ENCODE assay signal across 13 cellular contexts in genomic region chr14:89422952-89423345, GRCh38. TPM values are rescaled to one million over a fixed set of nuclear protein-coding genes. Genes with fewer than 3 reads are reported as not detected.
DNase-seq lines count a peak whose midpoint lies in the region; ATAC-seq and TF ChIP-seq lines count a peak whose summit lies in the region.
"Had no signal": no experiment of that assay in that cellular context is flagged by ENCODE, and none has a peak within 500 bp of the region (broad histone marks: within the 10 kb centered on the region; RNA-seq: fewer than 3 reads in every experiment).

No MANE protein-coding gene starts in this region.

- peak in 1 of 2 donors; percentile 44 for DNase-seq in activated T-cell treated with anti-CD3 and anti-CD28 coated beads, Interleukin-2, amount 50 U/mL, for 72 hours
- no peak for DNase-seq in activated T-cell treated with anti-CD3 and anti-CD28 coated beads, Interleukin-2, amount 50 U/mL, for 1 hour
- no peak for DNase-seq in T-helper 2 cell treated with Interferon-gamma antibody and Interleukin-4, amounts not matched to agents 5 μg/mL and 100 μg/mL, for 36 hours (ENCODE audit: low spot score)
- DNase-seq in left colon (no peak), SJCRH30 (no peak), osteoblast (ENCODE audit: insufficient read length, low spot score, missing footprints) (no peak)
- DNase-seq in stimulated activated naive B cell treated with anti-CD40 and anti-IgM and Interleukin-4, amounts not matched to agents 10 μg/mL and 1 μg/mL and 100 μg/mL, for 72 hours = no peak
- DNase-seq in CD8-positive, alpha-beta memory T cell = no peak
- DNase-seq: activated CD4-positive, alpha-beta T cell treated with anti-CD3 and anti-CD28 coated beads, Interleukin-2, amount 50 U/mL, for 4 hours; naive B cell; retina; stimulated activated CD4-positive, alpha-beta T cell treated with anti-CD3 and anti-CD28 coated beads, Interleukin-4, amount 100 ng/mL, for 4 hours had no signal

- H3K9me3 Mint-ChIP-seq in activated T-cell treated with anti-CD3 and anti-CD28 coated beads, Interleukin-2, amount 50 U/mL, for 72 hours = no peaks in the 10 kb centered on the region
- no peaks in the 10 kb centered on the region for H3K9me3 Mint-ChIP-seq in T-helper 2 cell treated with Interferon-gamma antibody and Interleukin-4, amounts not matched to agents 5 μg/mL and 100 μg/mL, for 36 hours
- no peaks in the 10 kb centered on the region for H3K9me3 Mint-ChIP-seq in stimulated activated naive B cell treated with anti-CD40 and anti-IgM and Interleukin-4, amounts not matched to agents 10 μg/mL and 1 μg/mL and 100 μg/mL, for 72 hours
- H3K9me3 Mint-ChIP-seq in CD8-positive, alpha-beta memory T cell = no peaks in the 10 kb centered on the region
- H3K9me3 Mint-ChIP-seq: naive B cell; stimulated activated memory B cell treated with anti-CD40 and anti-IgM and Interleukin-4, amounts not matched to agents 10 μg/mL and 1 μg/mL and 100 μg/mL, for 72 hours had no signal

- peak overlapping the region; percentile 72 for H3K27ac Mint-ChIP-seq in activated T-cell treated with anti-CD3 and anti-CD28 coated beads, Interleukin-2, amount 50 U/mL, for 72 hours
- H3K27ac Mint-ChIP-seq in T-helper 2 cell treated with Interferon-gamma antibody and Interleukin-4, amounts not matched to agents 5 μg/mL and 100 μg/mL, for 36 hours = peak overlapping the region; percentile 1
- peak overlapping the region; percentile 56 for H3K27ac Mint-ChIP-seq in stimulated activated naive B cell treated with anti-CD40 and anti-IgM and Interleukin-4, amounts not matched to agents 10 μg/mL and 1 μg/mL and 100 μg/mL, for 72 hours
- H3K27ac Mint-ChIP-seq in CD8-positive, alpha-beta memory T cell = peak overlapping the region in 3 of 8 donors; percentile 11 to 58 (median 42)
- H3K27ac Mint-ChIP-seq: stimulated activated memory B cell treated with anti-CD40 and anti-IgM and Interleukin-4, amounts not matched to agents 10 μg/mL and 1 μg/mL and 100 μg/mL, for 72 hours had no signal

- no peaks in the 10 kb centered on the region for H3K27me3 ChIP-seq in CD8-positive, alpha-beta memory T cell (ENCODE audit: insufficient read depth, low read length, poor library complexity, severe bottlenecking)
- no peaks in the 10 kb centered on the region for H3K27me3 ChIP-seq in SJCRH30
- peaks cover 18% of the 10 kb centered on the region for H3K27me3 ChIP-seq in osteoblast (ENCODE audit: insufficient read depth, low read length)

- intact Hi-C loops in left colon (cut with DNase I, micrococcal nuclease) = loop anchor here in 1 of 2 donors (10.0 kb wide), 1 partner anchor 192 kb away; no protein-coding TSS in a partner anchor

- peak in 1 of 2 donors; percentile 39 for ATAC-seq in activated T-cell treated with anti-CD3 and anti-CD28 coated beads, Interleukin-2, amount 50 U/mL, for 72 hours (replicated peaks in 1 of 2)
- peak; percentile 41 for ATAC-seq in left colon
- no peak for ATAC-seq in stimulated activated naive B cell treated with anti-CD40 and anti-IgM and Interleukin-4, amounts not matched to agents 10 μg/mL and 1 μg/mL and 100 μg/mL, for 72 hours (replicated peaks)
- ATAC-seq: stimulated activated memory B cell treated with anti-CD40 and anti-IgM and Interleukin-4, amounts not matched to agents 10 μg/mL and 1 μg/mL and 100 μg/mL, for 72 hours had no signal

- peaks cover 91% of the 10 kb centered on the region for H3K4me1 Mint-ChIP-seq in activated T-cell treated with anti-CD3 and anti-CD28 coated beads, Interleukin-2, amount 50 U/mL, for 72 hours (ENCODE audit: low read depth)
- peaks cover 71% of the 10 kb centered on the region for H3K4me1 Mint-ChIP-seq in T-helper 2 cell treated with Interferon-gamma antibody and Interleukin-4, amounts not matched to agents 5 μg/mL and 100 μg/mL, for 36 hours (ENCODE audit: low read depth)
- H3K4me1 Mint-ChIP-seq in stimulated activated naive B cell treated with anti-CD40 and anti-IgM and Interleukin-4, amounts not matched to agents 10 μg/mL and 1 μg/mL and 100 μg/mL, for 72 hours = peaks cover 19 to 70% of the 10 kb centered on the region in 2 donors
- peaks cover 48 to 73% (median 62%) of the 10 kb centered on the region in 3 donors for H3K4me1 Mint-ChIP-seq in CD8-positive, alpha-beta memory T cell

- no peak overlapping the region for H2AFZ ChIP-seq in osteoblast (ENCODE audit: low read length)

- no peaks in the 10 kb centered on the region for H3K36me3 ChIP-seq in CD8-positive, alpha-beta memory T cell (ENCODE audit: insufficient read depth, low read length)
- no peaks in the 10 kb centered on the region for H3K36me3 ChIP-seq in SJCRH30
- no peaks in the 10 kb centered on the region for H3K36me3 ChIP-seq in osteoblast (ENCODE audit: insufficient read depth, low read length)

- peaks cover 0 to 3% of the 10 kb centered on the region in 2 donors for H3K36me3 Mint-ChIP-seq in activated T-cell treated with anti-CD3 and anti-CD28 coated beads, Interleukin-2, amount 50 U/mL, for 72 hours (ENCODE audit: insufficient read depth in 2 of 2)
- H3K36me3 Mint-ChIP-seq in T-helper 2 cell treated with Interferon-gamma antibody and Interleukin-4, amounts not matched to agents 5 μg/mL and 100 μg/mL, for 36 hours (ENCODE audit: low read depth) = peaks cover 20% of the 10 kb centered on the region
- peaks cover 14 to 23% of the 10 kb centered on the region in 2 donors for H3K36me3 Mint-ChIP-seq in stimulated activated naive B cell treated with anti-CD40 and anti-IgM and Interleukin-4, amounts not matched to agents 10 μg/mL and 1 μg/mL and 100 μg/mL, for 72 hours
- H3K36me3 Mint-ChIP-seq in CD8-positive, alpha-beta memory T cell = peaks cover 0 to 8% (median 0%) of the 10 kb centered on the region in 3 donors

- no peak overlapping the region for H3K27ac ChIP-seq in CD8-positive, alpha-beta memory T cell (ENCODE audit: low read depth, low read length)
- H3K27ac ChIP-seq in SJCRH30 (no peak overlapping the region), osteoblast (ENCODE audit: low read depth, low read length) (no peak overlapping the region)

- TF ChIP-seq CTCF in osteoblast (IDR thresholded peaks at IDR 0.05; ENCODE audit: extremely low read depth, low read depth, low read length) = no peak

- peak overlapping the region; percentile 63 to 77 for H3K4me3 Mint-ChIP-seq in activated T-cell treated with anti-CD3 and anti-CD28 coated beads, Interleukin-2, amount 50 U/mL, for 72 hours
- H3K4me3 Mint-ChIP-seq in T-helper 2 cell treated with Interferon-gamma antibody and Interleukin-4, amounts not matched to agents 5 μg/mL and 100 μg/mL, for 36 hours = peak overlapping the region; percentile 39
- no peak overlapping the region for H3K4me3 Mint-ChIP-seq in stimulated activated naive B cell treated with anti-CD40 and anti-IgM and Interleukin-4, amounts not matched to agents 10 μg/mL and 1 μg/mL and 100 μg/mL, for 72 hours
- H3K4me3 Mint-ChIP-seq in CD8-positive, alpha-beta memory T cell = no peak overlapping the region
- H3K4me3 Mint-ChIP-seq: stimulated activated memory B cell treated with anti-CD40 and anti-IgM and Interleukin-4, amounts not matched to agents 10 μg/mL and 1 μg/mL and 100 μg/mL, for 72 hours had no signal

- no peaks in the 10 kb centered on the region for H3K27me3 Mint-ChIP-seq in activated T-cell treated with anti-CD3 and anti-CD28 coated beads, Interleukin-2, amount 50 U/mL, for 72 hours (ENCODE audit: low read depth)
- H3K27me3 Mint-ChIP-seq in T-helper 2 cell treated with Interferon-gamma antibody and Interleukin-4, amounts not matched to agents 5 μg/mL and 100 μg/mL, for 36 hours (ENCODE audit: low read depth) = no peaks in the 10 kb centered on the region
- H3K27me3 Mint-ChIP-seq in stimulated activated naive B cell treated with anti-CD40 and anti-IgM and Interleukin-4, amounts not matched to agents 10 μg/mL and 1 μg/mL and 100 μg/mL, for 72 hours = no peaks in the 10 kb centered on the region
- no peaks in the 10 kb centered on the region for H3K27me3 Mint-ChIP-seq in CD8-positive, alpha-beta memory T cell
- H3K27me3 Mint-ChIP-seq: naive B cell; stimulated activated memory B cell treated with anti-CD40 and anti-IgM and Interleukin-4, amounts not matched to agents 10 μg/mL and 1 μg/mL and 100 μg/mL, for 72 hours had no signal

- POLR2A ChIA-PET in CD8-positive, alpha-beta memory T cell (lab: Charles Lee) = no interaction called here

- H4K20me1 ChIP-seq in osteoblast (ENCODE audit: insufficient read depth, low read length) = no peaks in the 10 kb centered on the region

- no peaks in the 10 kb centered on the region for H3K79me2 ChIP-seq in osteoblast (ENCODE audit: insufficient read depth, low read length)

- H3K4me3 ChIP-seq in CD8-positive, alpha-beta memory T cell (ENCODE audit: low read length) = no peak overlapping the region
- H3K4me3 ChIP-seq in SJCRH30 = no peak overlapping the region
- no peak overlapping the region for H3K4me3 ChIP-seq in osteoblast (ENCODE audit: insufficient read depth, low read length)

- CTCF ChIA-PET in CD8-positive, alpha-beta memory T cell (lab: Charles Lee) = no interaction called here

- H3K4me2 ChIP-seq in osteoblast (ENCODE audit: insufficient read depth, low read length) = no peak overlapping the region

- H3K4me1 ChIP-seq in CD8-positive, alpha-beta memory T cell (ENCODE audit: insufficient read depth, low read length) = peaks cover 27% of the 10 kb centered on the region
- peaks cover 17% of the 10 kb centered on the region for H3K4me1 ChIP-seq in SJCRH30
- H3K4me1 ChIP-seq in osteoblast (ENCODE audit: insufficient read depth, low read length) = peaks cover 19% of the 10 kb centered on the region

- no peaks in the 10 kb centered on the region for H3K9me3 ChIP-seq in CD8-positive, alpha-beta memory T cell (ENCODE audit: low read length)
- H3K9me3 ChIP-seq in SJCRH30 (replicated peaks) (no peaks in the 10 kb centered on the region), osteoblast (ENCODE audit: low read depth, low read length) (no peaks in the 10 kb centered on the region)

RNA-seq across cellular contexts. Expression of gene FOXN3, which starts 5.9 kb away (rescaled TPM):
- 100 to 1,000 TPM; 154 to 157 TPM for total RNA-seq in activated T-cell treated with anti-CD3 and anti-CD28 coated beads, Interleukin-2, amount 50 U/mL, for 72 hours
- total RNA-seq in left colon = 10 to 100 TPM; 77.0 to 78.3 TPM
- 10 to 100 TPM; 73.9 to 74.8 TPM for total RNA-seq in CD8-positive, alpha-beta memory T cell
- polyA plus RNA-seq in CD8-positive, alpha-beta memory T cell = 136 TPM
- 45.8 and 49.7 TPM in 2 replicates for total RNA-seq in SJCRH30 (2014; rRNA removed; shearing (Covaris generic))
- total RNA-seq in osteoblast = 44.5 and 49.9 TPM in 2 replicates

Comparison
In these comparisons a context has a peak if more than half of its experiments do, and no peak if none do; other contexts are left out.
1. H3K4me3 Mint-ChIP-seq: peak in activated T-cell treated with anti-CD3 and anti-CD28 coated beads, Interleukin-2, amount 50 U/mL, for 72 hours (2 of 2) and T-helper 2 cell treated with Interferon-gamma antibody and Interleukin-4, amounts not matched to agents 5 μg/mL and 100 μg/mL, for 36 hours (single experiment); none in stimulated activated naive B cell treated with anti-CD40 and anti-IgM and Interleukin-4, amounts not matched to agents 10 μg/mL and 1 μg/mL and 100 μg/mL, for 72 hours (0 of 2) and CD8-positive, alpha-beta memory T cell (0 of 7).